ENCODE assay signal across 1 cellular context in the genomic region with DNA sequence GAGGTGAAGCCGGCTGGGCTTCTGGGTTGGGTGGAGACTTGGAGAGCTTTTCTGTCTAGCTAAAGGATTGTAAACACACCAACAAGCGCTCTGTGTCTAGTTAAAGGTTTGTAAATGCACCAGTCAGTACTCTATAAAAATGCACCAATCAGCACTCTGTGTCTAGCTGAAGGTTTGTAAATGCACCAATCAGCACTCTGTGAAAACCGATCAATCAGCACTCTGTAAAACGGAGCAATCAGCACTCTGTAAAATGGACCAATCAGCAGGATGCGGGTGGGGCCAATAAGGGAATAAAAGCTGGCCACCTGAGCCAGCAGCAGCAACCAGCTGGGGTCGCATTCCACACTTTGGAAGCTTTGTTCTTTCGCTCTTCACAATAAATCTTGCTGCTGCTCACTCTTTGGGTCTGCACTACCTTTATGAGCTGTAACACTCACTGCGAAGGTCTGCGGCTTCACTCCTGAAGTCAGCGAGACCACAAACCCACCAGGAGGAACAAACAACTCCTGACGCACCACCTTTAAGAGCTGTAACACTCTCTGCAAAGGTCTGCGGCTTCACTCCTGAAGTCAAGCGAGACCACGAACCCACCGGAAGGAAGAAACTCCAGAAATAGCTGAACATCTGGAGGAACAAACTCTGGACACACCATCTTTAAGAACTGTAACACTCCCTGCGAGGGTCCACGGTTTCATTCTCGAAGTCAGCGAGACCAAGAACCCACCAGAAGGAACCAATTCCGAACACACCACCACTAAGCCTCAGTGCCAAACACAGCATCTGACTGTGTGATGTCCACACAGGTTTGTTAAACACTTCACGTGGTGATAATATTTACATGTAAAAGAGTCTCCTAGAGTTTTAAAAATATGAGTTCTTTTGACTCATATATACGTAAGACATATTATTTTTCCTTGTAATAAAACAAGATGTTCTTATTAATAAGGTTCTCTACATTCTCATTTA.
TF ChIP-seq lines count a peak whose summit lies in the region.

No MANE protein-coding gene starts in this region.

TF ChIP-seq in GM12878, 131 proteins besides CTCF, POLR2A, EP300 and RAD21:
- TF ChIP-seq RUNX3 (IDR thresholded peaks at IDR 0.05; ENCODE audit: low read length): peak; percentile 82
- TF ChIP-seq MEF2A (IDR thresholded peaks at IDR 0.05; ENCODE audit: insufficient read depth, low read depth, low read length): peak; percentile 75
- peak; percentile 44 to 48; a peak in 2 of 4 replicates for TF ChIP-seq IKZF2 (IDR thresholded peaks at IDR 0.05)
- 0 out of 2 replicates have a peak, but pooled peaks have one; percentile 42 for TF ChIP-seq TCF12 (IDR thresholded peaks at IDR 0.05; ENCODE audit: low read depth, low read length)
- peak; percentile 60; the same call in 1 of the 2 replicates for TF ChIP-seq NFIC (IDR thresholded peaks at IDR 0.05; ENCODE audit: low read depth, low read length)
- TF ChIP-seq PAX5 (IDR thresholded peaks at IDR 0.05; ENCODE audit: borderline replicate concordance, low read depth, low read length): peak; percentile 41; the same call in 1 of the 2 replicates
- TF ChIP-seq CBFB (IDR thresholded peaks at IDR 0.05; ENCODE audit: low read depth): peak; percentile 31; the same call in 1 of the 2 replicates
- TF ChIP-seq EED (IDR thresholded peaks at IDR 0.05; ENCODE audit: low read depth): peak; percentile 56; the same call in 1 of the 2 replicates
- TF ChIP-seq FOXM1 (IDR thresholded peaks at IDR 0.05; ENCODE audit: low read depth, low read length): peak; percentile 36; the same call in 1 of the 2 replicates
- TF ChIP-seq MEF2B (IDR thresholded peaks at IDR 0.05; ENCODE audit: partially characterized antibody, poor library complexity, severe bottlenecking): peak; percentile 39
